Comparison of ENCODE assay signal across 1 cellular context in genomic region chr1:6827081-6827480, GRCh38.
TF ChIP-seq lines count a peak whose summit lies in the region.

No MANE protein-coding gene starts in this region.

TF ChIP-seq in HepG2, 621 proteins besides CTCF, POLR2A, EP300 and RAD21:
- TF ChIP-seq, protein P1, sequence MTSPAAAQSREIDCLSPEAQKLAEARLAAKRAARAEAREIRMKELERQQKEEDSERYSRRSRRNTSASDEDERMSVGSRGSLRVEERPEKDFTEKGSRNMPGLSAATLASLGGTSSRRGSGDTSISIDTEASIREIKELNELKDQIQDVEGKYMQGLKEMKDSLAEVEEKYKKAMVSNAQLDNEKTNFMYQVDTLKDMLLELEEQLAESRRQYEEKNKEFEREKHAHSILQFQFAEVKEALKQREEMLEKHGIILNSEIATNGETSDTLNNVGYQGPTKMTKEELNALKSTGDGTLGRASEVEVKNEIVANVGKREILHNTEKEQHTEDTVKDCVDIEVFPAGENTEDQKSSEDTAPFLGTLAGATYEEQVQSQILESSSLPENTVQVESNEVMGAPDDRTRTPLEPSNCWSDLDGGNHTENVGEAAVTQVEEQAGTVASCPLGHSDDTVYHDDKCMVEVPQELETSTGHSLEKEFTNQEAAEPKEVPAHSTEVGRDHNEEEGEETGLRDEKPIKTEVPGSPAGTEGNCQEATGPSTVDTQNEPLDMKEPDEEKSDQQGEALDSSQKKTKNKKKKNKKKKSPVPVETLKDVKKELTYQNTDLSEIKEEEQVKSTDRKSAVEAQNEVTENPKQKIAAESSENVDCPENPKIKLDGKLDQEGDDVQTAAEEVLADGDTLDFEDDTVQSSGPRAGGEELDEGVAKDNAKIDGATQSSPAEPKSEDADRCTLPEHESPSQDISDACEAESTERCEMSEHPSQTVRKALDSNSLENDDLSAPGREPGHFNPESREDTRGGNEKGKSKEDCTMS (CRISPR knock-in tag; conservative IDR thresholded peaks at IDR 0.05), result no peak
- TF ChIP-seq, protein P2, sequence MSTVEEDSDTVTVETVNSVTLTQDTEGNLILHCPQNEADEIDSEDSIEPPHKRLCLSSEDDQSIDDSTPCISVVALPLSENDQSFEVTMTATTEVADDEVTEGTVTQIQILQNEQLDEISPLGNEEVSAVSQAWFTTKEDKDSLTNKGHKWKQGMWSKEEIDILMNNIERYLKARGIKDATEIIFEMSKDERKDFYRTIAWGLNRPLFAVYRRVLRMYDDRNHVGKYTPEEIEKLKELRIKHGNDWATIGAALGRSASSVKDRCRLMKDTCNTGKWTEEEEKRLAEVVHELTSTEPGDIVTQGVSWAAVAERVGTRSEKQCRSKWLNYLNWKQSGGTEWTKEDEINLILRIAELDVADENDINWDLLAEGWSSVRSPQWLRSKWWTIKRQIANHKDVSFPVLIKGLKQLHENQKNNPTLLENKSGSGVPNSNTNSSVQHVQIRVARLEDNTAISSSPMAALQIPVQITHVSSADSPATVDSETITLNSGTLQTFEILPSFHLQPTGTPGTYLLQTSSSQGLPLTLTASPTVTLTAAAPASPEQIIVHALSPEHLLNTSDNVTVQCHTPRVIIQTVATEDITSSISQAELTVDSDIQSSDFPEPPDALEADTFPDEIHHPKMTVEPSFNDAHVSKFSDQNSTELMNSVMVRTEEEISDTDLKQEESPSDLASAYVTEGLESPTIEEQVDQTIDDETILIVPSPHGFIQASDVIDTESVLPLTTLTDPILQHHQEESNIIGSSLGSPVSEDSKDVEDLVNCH (CRISPR knock-in tag; IDR thresholded peaks at IDR 0.05), result no peak
- no peak for TF ChIP-seq CCDC6 (CRISPR knock-in tag; IDR thresholded peaks at IDR 0.05)
- no peak for TF ChIP-seq POLR2G (IDR thresholded peaks at IDR 0.05; ENCODE audit: low read depth, low read length)
- no peak for TF ChIP-seq NCOA2 (CRISPR knock-in tag; IDR thresholded peaks at IDR 0.05)
- no peak for TF ChIP-seq DBP (CRISPR knock-in tag; IDR thresholded peaks at IDR 0.05; ENCODE audit: not compliant biosample characterization)
- no peak for TF ChIP-seq ZBTB39 (CRISPR knock-in tag; IDR thresholded peaks at IDR 0.05)
